8 cellular contexts compared by ENCODE assay signal in genomic region chr3:152241142-152242067, GRCh38. TPM values are rescaled to one million over a fixed set of nuclear protein-coding genes. Genes with fewer than 3 reads are reported as not detected.
A peak's percentile ranks its signal among the peaks of the same experiment; 100 is the strongest.
DNase-seq lines count a peak whose midpoint lies in the region; ATAC-seq and TF ChIP-seq lines count a peak whose summit lies in the region.

No MANE protein-coding gene starts in this region.

- H3K36me3 Mint-ChIP-seq in naive thymus-derived CD8-positive, alpha-beta T cell, result peaks cover 0 to 2% (median 0%) of the 10 kb centered on the region in 3 donors

- no peaks in the 10 kb centered on the region for H3K27me3 Mint-ChIP-seq in naive thymus-derived CD8-positive, alpha-beta T cell

- DNase-seq in RPMI8226 (peak; percentile 63), NCI-H1436 treated with DMSO at 0.1 percent for 48 hours (lab: John Stamatoyannopoulos, UW) (no peak), T1000 (lab: John Stamatoyannopoulos, UW) (no peak), WERI-Rb-1 (no peak)
- DNase-seq in naive thymus-derived CD8-positive, alpha-beta T cell, result no peak
- DNase-seq in stimulated activated CD4-positive, alpha-beta T cell treated with anti-CD3 and anti-CD28 coated beads, Interleukin-4, amount 100 ng/mL, for 4 hours, result no peak

- H3K27ac Mint-ChIP-seq in naive thymus-derived CD8-positive, alpha-beta T cell, result peak overlapping the region; percentile 82 to 96 (median 93)

- peak overlapping the region; percentile 40 to 97 (median 94) for H3K4me3 Mint-ChIP-seq in naive thymus-derived CD8-positive, alpha-beta T cell

- no peak overlapping the region for H3K27ac ChIP-seq in WERI-Rb-1

- no peak overlapping the region for H3K4me3 ChIP-seq in WERI-Rb-1 (ENCODE audit: low read depth, low read length)

- peaks cover 20 to 70% (median 61%) of the 10 kb centered on the region in 4 donors for H3K4me1 Mint-ChIP-seq in naive thymus-derived CD8-positive, alpha-beta T cell

- H3K9me3 ChIP-seq in WERI-Rb-1 (ENCODE audit: severe bottlenecking), result no peaks in the 10 kb centered on the region

- ATAC-seq in GM19023 (IDR thresholded peaks at IDR 0.05; ENCODE audit: unreplicated experiment) (peak; percentile 53), HG02981 (IDR thresholded peaks at IDR 0.05; ENCODE audit: unreplicated experiment) (peak; percentile 72)
- peak in 1 of 2 donors; percentile 37 for ATAC-seq in naive thymus-derived CD8-positive, alpha-beta T cell

- POLR2A ChIA-PET in naive thymus-derived CD8-positive, alpha-beta T cell (lab: Charles Lee), result interaction anchor here (0.6 to 8.9 kb wide), 6 partner anchors 17 to 47 kb away, joined by 3 to 123 read pairs (median 8); partner anchors contain the start of gene MBNL1

- H3K9me3 Mint-ChIP-seq in naive thymus-derived CD8-positive, alpha-beta T cell, result peaks cover 0 to 9% (median 0%) of the 10 kb centered on the region in 9 donors

- no peak for TF ChIP-seq CTCF in WERI-Rb-1 (IDR thresholded peaks at IDR 0.05; ENCODE audit: low read depth, low read length)

- H3K27me3 ChIP-seq in WERI-Rb-1 (ENCODE audit: insufficient read depth, low read depth, severe bottlenecking), result peaks cover 3% of the 10 kb centered on the region

- no peaks in the 10 kb centered on the region for H3K36me3 ChIP-seq in WERI-Rb-1

RNA-seq across cellular contexts. Expression of gene MBNL1, which starts 27.3 kb away (rescaled TPM):
- total RNA-seq in naive thymus-derived CD8-positive, alpha-beta T cell, result 100 to 1,000 TPM; 419 to 423 TPM
- polyA plus RNA-seq in naive thymus-derived CD8-positive, alpha-beta T cell, result 100 to 1,000 TPM; 298 to 370 (median 331) TPM
